ENCODE assay signal across 1 cellular context in the genomic region with DNA sequence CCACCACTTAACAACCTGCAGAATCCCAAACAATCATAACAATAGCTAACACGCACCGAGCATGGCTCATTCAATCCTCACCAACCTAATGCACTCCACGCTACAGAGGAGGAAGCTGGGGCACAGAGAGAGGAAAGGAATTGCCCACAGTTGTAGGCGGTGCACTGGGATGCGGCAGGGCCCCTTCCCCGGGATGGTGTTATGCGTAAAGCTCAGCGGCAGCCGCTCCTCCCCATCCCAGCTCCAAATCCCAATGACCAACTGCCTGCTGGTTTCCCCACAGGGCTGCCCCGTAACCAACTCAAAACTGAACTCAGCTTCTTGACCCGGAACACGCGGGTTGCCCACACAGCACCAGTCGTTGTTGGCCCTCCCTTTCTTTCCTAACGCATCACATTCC.
TF ChIP-seq lines count a peak whose summit lies in the region.

No MANE protein-coding gene starts in this region.

TF ChIP-seq in GM23338, 12 proteins besides CTCF, POLR2A, EP300 and RAD21 (continued from another document):
- TF ChIP-seq, protein P1, sequence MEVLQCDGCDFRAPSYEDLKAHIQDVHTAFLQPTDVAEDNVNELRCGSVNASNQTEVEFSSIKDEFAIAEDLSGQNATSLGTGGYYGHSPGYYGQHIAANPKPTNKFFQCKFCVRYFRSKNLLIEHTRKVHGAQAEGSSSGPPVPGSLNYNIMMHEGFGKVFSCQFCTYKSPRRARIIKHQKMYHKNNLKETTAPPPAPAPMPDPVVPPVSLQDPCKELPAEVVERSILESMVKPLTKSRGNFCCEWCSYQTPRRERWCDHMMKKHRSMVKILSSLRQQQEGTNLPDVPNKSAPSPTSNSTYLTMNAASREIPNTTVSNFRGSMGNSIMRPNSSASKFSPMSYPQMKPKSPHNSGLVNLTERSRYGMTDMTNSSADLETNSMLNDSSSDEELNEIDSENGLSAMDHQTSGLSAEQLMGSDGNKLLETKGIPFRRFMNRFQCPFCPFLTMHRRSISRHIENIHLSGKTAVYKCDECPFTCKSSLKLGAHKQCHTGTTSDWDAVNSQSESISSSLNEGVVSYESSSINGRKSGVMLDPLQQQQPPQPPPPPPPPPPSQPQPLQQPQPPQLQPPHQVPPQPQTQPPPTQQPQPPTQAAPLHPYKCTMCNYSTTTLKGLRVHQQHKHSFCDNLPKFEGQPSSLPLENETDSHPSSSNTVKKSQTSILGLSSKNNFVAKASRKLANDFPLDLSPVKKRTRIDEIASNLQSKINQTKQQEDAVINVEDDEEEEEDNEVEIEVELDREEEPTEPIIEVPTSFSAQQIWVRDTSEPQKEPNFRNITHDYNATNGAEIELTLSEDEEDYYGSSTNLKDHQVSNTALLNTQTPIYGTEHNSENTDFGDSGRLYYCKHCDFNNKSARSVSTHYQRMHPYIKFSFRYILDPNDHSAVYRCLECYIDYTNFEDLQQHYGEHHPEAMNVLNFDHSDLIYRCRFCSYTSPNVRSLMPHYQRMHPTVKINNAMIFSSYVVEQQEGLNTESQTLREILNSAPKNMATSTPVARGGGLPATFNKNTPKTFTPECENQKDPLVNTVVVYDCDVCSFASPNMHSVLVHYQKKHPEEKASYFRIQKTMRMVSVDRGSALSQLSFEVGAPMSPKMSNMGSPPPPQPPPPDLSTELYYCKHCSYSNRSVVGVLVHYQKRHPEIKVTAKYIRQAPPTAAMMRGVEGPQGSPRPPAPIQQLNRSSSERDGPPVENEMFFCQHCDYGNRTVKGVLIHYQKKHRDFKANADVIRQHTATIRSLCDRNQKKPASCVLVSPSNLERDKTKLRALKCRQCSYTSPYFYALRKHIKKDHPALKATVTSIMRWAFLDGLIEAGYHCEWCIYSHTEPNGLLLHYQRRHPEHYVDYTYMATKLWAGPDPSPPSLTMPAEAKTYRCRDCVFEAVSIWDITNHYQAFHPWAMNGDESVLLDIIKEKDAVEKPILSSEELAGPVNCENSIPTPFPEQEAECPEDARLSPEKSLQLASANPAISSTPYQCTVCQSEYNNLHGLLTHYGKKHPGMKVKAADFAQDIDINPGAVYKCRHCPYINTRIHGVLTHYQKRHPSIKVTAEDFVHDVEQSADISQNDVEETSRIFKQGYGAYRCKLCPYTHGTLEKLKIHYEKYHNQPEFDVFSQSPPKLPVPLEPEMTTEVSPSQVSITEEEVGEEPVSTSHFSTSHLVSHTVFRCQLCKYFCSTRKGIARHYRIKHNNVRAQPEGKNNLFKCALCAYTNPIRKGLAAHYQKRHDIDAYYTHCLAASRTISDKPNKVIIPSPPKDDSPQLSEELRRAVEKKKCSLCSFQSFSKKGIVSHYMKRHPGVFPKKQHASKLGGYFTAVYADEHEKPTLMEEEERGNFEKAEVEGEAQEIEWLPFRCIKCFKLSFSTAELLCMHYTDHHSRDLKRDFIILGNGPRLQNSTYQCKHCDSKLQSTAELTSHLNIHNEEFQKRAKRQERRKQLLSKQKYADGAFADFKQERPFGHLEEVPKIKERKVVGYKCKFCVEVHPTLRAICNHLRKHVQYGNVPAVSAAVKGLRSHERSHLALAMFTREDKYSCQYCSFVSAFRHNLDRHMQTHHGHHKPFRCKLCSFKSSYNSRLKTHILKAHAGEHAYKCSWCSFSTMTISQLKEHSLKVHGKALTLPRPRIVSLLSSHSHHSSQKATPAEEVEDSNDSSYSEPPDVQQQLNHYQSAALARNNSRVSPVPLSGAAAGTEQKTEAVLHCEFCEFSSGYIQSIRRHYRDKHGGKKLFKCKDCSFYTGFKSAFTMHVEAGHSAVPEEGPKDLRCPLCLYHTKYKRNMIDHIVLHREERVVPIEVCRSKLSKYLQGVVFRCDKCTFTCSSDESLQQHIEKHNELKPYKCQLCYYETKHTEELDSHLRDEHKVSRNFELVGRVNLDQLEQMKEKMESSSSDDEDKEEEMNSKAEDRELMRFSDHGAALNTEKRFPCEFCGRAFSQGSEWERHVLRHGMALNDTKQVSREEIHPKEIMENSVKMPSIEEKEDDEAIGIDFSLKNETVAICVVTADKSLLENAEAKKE (CRISPR knock-in tag; IDR thresholded peaks at IDR 0.05), result no peak
- TF ChIP-seq ZNF114 (CRISPR knock-in tag; IDR thresholded peaks at IDR 0.05) (no peak), JUNB (IDR thresholded peaks at IDR 0.05; ENCODE audit: unreplicated experiment) (no peak)
